8 cellular contexts compared by ENCODE assay signal in genomic region chr11:6618117-6619020, GRCh38. TPM values are rescaled to one million over a fixed set of nuclear protein-coding genes. Genes with fewer than 3 reads are reported as not detected.
DNase-seq lines count a peak whose midpoint lies in the region; TF ChIP-seq lines count a peak whose summit lies in the region.

No MANE protein-coding gene starts in this region.

- peaks cover 31% of the 10 kb centered on the region for H3K36me3 Mint-ChIP-seq in activated T-cell treated with anti-CD3 and anti-CD28 coated beads, Interleukin-2, amount 50 U/mL, for 24 hours (ENCODE audit: low read depth)

- no peaks in the 10 kb centered on the region for H3K27me3 Mint-ChIP-seq in activated T-cell treated with anti-CD3 and anti-CD28 coated beads, Interleukin-2, amount 50 U/mL, for 24 hours

- H3K4me3 ChIP-seq in neural cell (ENCODE audit: low read length) (peak overlapping the region; percentile 76), tibial artery (peak overlapping the region; percentile 60 to 86)

- H3K27me3 ChIP-seq in neural cell (ENCODE audit: insufficient read depth, low read depth, low read length) (no peaks in the 10 kb centered on the region), tibial artery (no peaks in the 10 kb centered on the region)

- peaks cover 13% of the 10 kb centered on the region for H3K4me1 Mint-ChIP-seq in activated T-cell treated with anti-CD3 and anti-CD28 coated beads, Interleukin-2, amount 50 U/mL, for 24 hours (ENCODE audit: low read depth)

- H3K27ac ChIP-seq in neural cell (ENCODE audit: low read length) (peak overlapping the region; percentile 61), tibial artery (peak overlapping the region; percentile 84 to 96)

- no peaks in the 10 kb centered on the region for H3F3A ChIP-seq in neural cell (ENCODE audit: insufficient read depth, low read length, poor library complexity, severe bottlenecking)

- peak overlapping the region; percentile 72 for H3K9ac ChIP-seq in neural cell (ENCODE audit: low read length)

- no peaks in the 10 kb centered on the region for H3K9me3 Mint-ChIP-seq in activated T-cell treated with anti-CD3 and anti-CD28 coated beads, Interleukin-2, amount 50 U/mL, for 24 hours

- H4K20me1 ChIP-seq in neural cell (ENCODE audit: insufficient read depth): no peaks in the 10 kb centered on the region

- H3K4me1 ChIP-seq in tibial artery: peaks cover 0 to 30% (median 17%) of the 10 kb centered on the region in 4 donors

- no peak for TF ChIP-seq RAD21 in neural cell (conservative IDR thresholded peaks at IDR 0.05)

- H3K4me2 ChIP-seq in neural cell (ENCODE audit: low read length): peak overlapping the region; percentile 89

- no peak overlapping the region for H3K27ac Mint-ChIP-seq in activated T-cell treated with anti-CD3 and anti-CD28 coated beads, Interleukin-2, amount 50 U/mL, for 24 hours

- H3K4me3 Mint-ChIP-seq in activated T-cell treated with anti-CD3 and anti-CD28 coated beads, Interleukin-2, amount 50 U/mL, for 24 hours: no peak overlapping the region

- H3K9me3 ChIP-seq in neural cell (ENCODE audit: low read length): no peaks in the 10 kb centered on the region
- no peaks in the 10 kb centered on the region for H3K9me3 ChIP-seq in tibial artery

- no peaks in the 10 kb centered on the region for H3K9me2 ChIP-seq in neural cell (ENCODE audit: insufficient read depth, low read length)

- H3K36me3 ChIP-seq in neural cell (ENCODE audit: insufficient read depth, low read length): no peaks in the 10 kb centered on the region
- H3K36me3 ChIP-seq in tibial artery: peaks cover 8 to 37% (median 22%) of the 10 kb centered on the region in 3 donors

- H3K79me2 ChIP-seq in neural cell (replicated peaks; ENCODE audit: insufficient read depth, low read length): no peaks in the 10 kb centered on the region

- DNase-seq in DMS53 (lab: John Stamatoyannopoulos, UW): peak; percentile 72
- DNase-seq in DMS53 treated with DMSO at 0.1 percent for 48 hours (lab: John Stamatoyannopoulos, UW; ENCODE audit: unreplicated experiment): no peak
- peak; percentile 71 to 74 for DNase-seq in NOMO-1 (lab: John Stamatoyannopoulos, UW; ENCODE audit: unreplicated experiment in 2 of 2)
- DNase-seq in activated T-cell treated with anti-CD3 and anti-CD28 coated beads, Interleukin-2, amount 50 U/mL, for 24 hours: peak; percentile 63
- DNase-seq in fibroblast of gingiva (ENCODE audit: low read depth): peak; percentile 75
- peak; percentile 55 to 73 for DNase-seq in tibial artery
- DNase-seq in GOT3 (lab: John Stamatoyannopoulos, UW): no peak

- intact Hi-C loops in tibial artery (cut with DNase I; ENCODE audit: low total_unique reads): no loop called here

- TF ChIP-seq EP300 in neural cell (conservative IDR thresholded peaks at IDR 0.05; ENCODE audit: poor library complexity, severe bottlenecking): no peak

- peak overlapping the region; percentile 49 for H2AFZ ChIP-seq in neural cell (ENCODE audit: low read depth, low read length)

- TF ChIP-seq CTCF in neural cell (IDR thresholded peaks at IDR 0.05; ENCODE audit: poor library complexity, severe bottlenecking) (no peak), tibial artery (IDR thresholded peaks at IDR 0.05) (peak in 1 of 2 experiments; percentile 9)

TF ChIP-seq in neural cell, 6 proteins besides CTCF, POLR2A, EP300 and RAD21:
- no peak for TF ChIP-seq EZH2 (IDR thresholded peaks at IDR 0.05; ENCODE audit: borderline replicate concordance, insufficient read depth, low read length, poor library complexity, severe bottlenecking)
- TF ChIP-seq TAF1 (IDR thresholded peaks at IDR 0.05; ENCODE audit: low read depth): no peak
- no peak for TF ChIP-seq MXI1 (conservative IDR thresholded peaks at IDR 0.05; ENCODE audit: poor library complexity, severe bottlenecking)
- no peak for TF ChIP-seq SMC3 (conservative IDR thresholded peaks at IDR 0.05; ENCODE audit: poor library complexity)
- no peak for TF ChIP-seq REST (IDR thresholded peaks at IDR 0.05; ENCODE audit: borderline replicate concordance)

RNA-seq across cellular contexts. Expression of gene TPP1, which starts 0.9 kb away (rescaled TPM):
- polyA plus RNA-seq in neural cell: 3.8 and 5.3 TPM in 2 replicates
- polyA minus RNA-seq in neural cell: 9.3 and 17.4 TPM in 2 replicates

RNA-seq across cellular contexts. Expression of gene TAF10, which starts 6.4 kb away (rescaled TPM):
- polyA plus RNA-seq in neural cell: 30.9 and 39.7 TPM in 2 replicates
- polyA minus RNA-seq in neural cell: 16.2 and 20.0 TPM in 2 replicates

RNA-seq across cellular contexts. Expression of gene ILK, which starts 14.8 kb away (rescaled TPM):
- polyA plus RNA-seq in neural cell: 68.8 and 81.3 TPM in 2 replicates
- 32.6 and 37.7 TPM in 2 replicates for polyA minus RNA-seq in neural cell

RNA-seq across cellular contexts. Expression of gene RRP8, which starts 15.0 kb away (rescaled TPM):
- polyA plus RNA-seq in neural cell: 23.4 and 26.4 TPM in 2 replicates
- polyA minus RNA-seq in neural cell: 27.5 and 33.5 TPM in 2 replicates

RNA-seq across cellular contexts. Expression of gene DCHS1, which starts 37.2 kb away (rescaled TPM):
- 30.1 and 42.4 TPM in 2 replicates for polyA plus RNA-seq in neural cell
- 113 and 126 TPM in 2 replicates for polyA minus RNA-seq in neural cell

Comparison
In these comparisons a context has a peak if more than half of its experiments do, and no peak if none do; other contexts are left out.
1. DNase-seq: peak in DMS53 (single experiment), NOMO-1 (2 of 2), activated T-cell treated with anti-CD3 and anti-CD28 coated beads, Interleukin-2, amount 50 U/mL, for 24 hours (single experiment), fibroblast of gingiva (single experiment) and tibial artery (2 of 2); none in DMS53 treated with DMSO at 0.1 percent for 48 hours (single experiment) and GOT3 (single experiment).